In genomic region chr10:75042292-75042974, GRCh38 we compare ENCODE assay signal across 13 cellular contexts.
DNase-seq lines count a peak whose midpoint lies in the region; ATAC-seq and TF ChIP-seq lines count a peak whose summit lies in the region.
"Had no signal": no experiment of that assay in that cellular context is flagged by ENCODE, and none has a peak within 500 bp of the region (broad histone marks: within the 10 kb centered on the region; RNA-seq: fewer than 3 reads in every experiment).

No MANE protein-coding gene starts in this region.

- H3K27ac ChIP-seq in AG04450 (ENCODE audit: low read depth, low read length) (peak overlapping the region; percentile 85), testis (no peak overlapping the region)
- H3K27ac ChIP-seq: thoracic aorta had no signal

- CTCF ChIA-PET in AG04450 (lab: Charles Lee): no interaction called here

- H3K4me3 ChIP-seq in AG04450 (ENCODE audit: low read depth, low read length) (no peak overlapping the region), testis (no peak overlapping the region)
- H3K4me3 ChIP-seq: thoracic aorta had no signal

- WGBS in testis, 2 donors: 67 to 89% methylated on average over 1 of the region's 1 CpG

- H3K36me3 Mint-ChIP-seq in activated naive CD8-positive, alpha-beta T cell treated with anti-CD3 and anti-CD28 coated beads, Interleukin-2, amount 50 U/mL, for 24 hours (ENCODE audit: low read depth): no peaks in the 10 kb centered on the region
- H3K36me3 Mint-ChIP-seq: naive thymus-derived CD4-positive, alpha-beta T cell had no signal

- no peaks in the 10 kb centered on the region for H3K36me3 ChIP-seq in testis (ENCODE audit: low read depth, missing control alignments)
- H3K36me3 ChIP-seq: thoracic aorta had no signal

- POLR2A ChIA-PET in AG04450 (lab: Yijun Ruan, JAX): interaction anchor here (0.6 kb wide), 1 partner anchor 1011 kb away, joined by 6 read pairs; no protein-coding TSS in a partner anchor

- H3K9me3 ChIP-seq in AG04450 (ENCODE audit: control insufficient read depth, insufficient read depth, low read length): peaks cover 8% of the 10 kb centered on the region
- H3K9me3 ChIP-seq in testis: no peaks in the 10 kb centered on the region
- H3K9me3 ChIP-seq: thoracic aorta had no signal

- in situ Hi-C loops in GM13977 (cut with MboI; ENCODE audit: low pct_unique_long_range_greater_than_20kb, low sequenced_read_pairs, unreplicated experiment): no loop called here

- H3K27me3 ChIP-seq in AG04450 (ENCODE audit: control insufficient read depth, insufficient read depth, low read length): peaks cover 8% of the 10 kb centered on the region
- no peaks in the 10 kb centered on the region for H3K27me3 ChIP-seq in testis

- no peak overlapping the region for H3K4me3 Mint-ChIP-seq in activated naive CD8-positive, alpha-beta T cell treated with anti-CD3 and anti-CD28 coated beads, Interleukin-2, amount 50 U/mL, for 24 hours

- intact Hi-C loops in testis (cut with DNase I; ENCODE audit: low total_unique reads): no loop called here

- peaks cover 5% of the 10 kb centered on the region for H3K27me3 Mint-ChIP-seq in activated naive CD8-positive, alpha-beta T cell treated with anti-CD3 and anti-CD28 coated beads, Interleukin-2, amount 50 U/mL, for 24 hours

- DNase-seq in AG04450 (ENCODE audit: low read depth, low spot score) (peak; percentile 52), GM04504 (ENCODE audit: low read depth) (peak; percentile 78), iris pigment epithelial cell (ENCODE audit: low read depth) (peak; percentile 77), cerebellar cortex (ENCODE audit: low spot score) (no peak), GM13977 (ENCODE audit: low spot score) (no peak), testis (no peak)
- no peak for DNase-seq in activated naive CD8-positive, alpha-beta T cell treated with anti-CD3 and anti-CD28 coated beads, Interleukin-2, amount 50 U/mL, for 24 hours
- DNase-seq: activated CD4-positive, alpha-beta T cell treated with anti-CD3 and anti-CD28 coated beads, Interleukin-2, amount 50 U/mL, for 4 hours; Calu3; naive thymus-derived CD4-positive, alpha-beta T cell; stimulated activated CD4-positive, alpha-beta T cell treated with anti-CD3 and anti-CD28 coated beads, Interleukin-1b, Interleukin-23, amount 100 ng/mL, for 48 hours had no signal

- no peaks in the 10 kb centered on the region for H3K9me3 Mint-ChIP-seq in activated naive CD8-positive, alpha-beta T cell treated with anti-CD3 and anti-CD28 coated beads, Interleukin-2, amount 50 U/mL, for 24 hours

- ATAC-seq in activated naive CD8-positive, alpha-beta T cell treated with anti-CD3 and anti-CD28 coated beads, Interleukin-2, amount 50 U/mL, for 24 hours: peak; percentile 65
- ATAC-seq in GM18858 (IDR thresholded peaks at IDR 0.05; ENCODE audit: unreplicated experiment): no peak
- ATAC-seq: naive thymus-derived CD4-positive, alpha-beta T cell had no signal

- H3K27ac Mint-ChIP-seq in activated naive CD8-positive, alpha-beta T cell treated with anti-CD3 and anti-CD28 coated beads, Interleukin-2, amount 50 U/mL, for 24 hours: peak overlapping the region; percentile 14

- no peak for TF ChIP-seq CTCF in AG04450 (IDR thresholded peaks at IDR 0.05; ENCODE audit: low read depth, low read length)
- TF ChIP-seq CTCF in GM13977 (IDR thresholded peaks at IDR 0.05; ENCODE audit: extremely low read depth, insufficient read depth, missing control alignments): no peak
- no peak for TF ChIP-seq CTCF in testis (IDR thresholded peaks at IDR 0.05)

- TF ChIP-seq POLR2A in testis (IDR thresholded peaks at IDR 0.05): no peak

- H3K4me1 Mint-ChIP-seq in activated naive CD8-positive, alpha-beta T cell treated with anti-CD3 and anti-CD28 coated beads, Interleukin-2, amount 50 U/mL, for 24 hours: peaks cover 41% of the 10 kb centered on the region

- peaks cover 10% of the 10 kb centered on the region for H3K4me1 ChIP-seq in testis

Comparison
In these comparisons a context has a peak if more than half of its experiments do, and no peak if none do; other contexts are left out.
1. DNase-seq: peak in AG04450 (single experiment), GM04504 (single experiment) and iris pigment epithelial cell (single experiment); none in activated naive CD8-positive, alpha-beta T cell treated with anti-CD3 and anti-CD28 coated beads, Interleukin-2, amount 50 U/mL, for 24 hours (single experiment), cerebellar cortex (single experiment), GM13977 (single experiment) and testis (single experiment).